22 cellular contexts compared by ENCODE assay signal in the genomic region with DNA sequence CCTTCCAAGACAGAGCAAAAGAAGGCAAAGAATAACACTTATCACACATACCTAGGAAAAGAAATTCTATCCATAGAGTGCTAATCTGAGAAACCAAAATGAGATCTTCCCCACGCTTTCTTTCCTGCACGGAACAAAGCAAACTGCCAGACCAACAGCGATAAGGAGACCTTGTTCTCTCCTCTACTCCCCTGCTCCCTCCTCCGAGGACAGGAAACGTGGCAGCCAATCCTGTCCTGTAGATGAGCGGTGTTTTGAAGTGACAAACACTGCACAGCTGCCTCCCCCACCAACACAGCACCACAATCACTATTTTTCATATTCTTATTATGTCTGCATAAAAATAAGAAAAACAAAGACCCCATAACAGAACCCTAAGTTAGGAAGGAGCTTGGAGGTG.
DNase-seq lines count a peak whose midpoint lies in the region; ATAC-seq and TF ChIP-seq lines count a peak whose summit lies in the region.
"Had no signal": no experiment of that assay in that cellular context is flagged by ENCODE, and none has a peak within 500 bp of the region (broad histone marks: within the 10 kb centered on the region; RNA-seq: fewer than 3 reads in every experiment).

No MANE protein-coding gene starts in this region.

- H3K27ac ChIP-seq in heart left ventricle (no peak overlapping the region), right atrium auricular region (no peak overlapping the region), mesendoderm (ENCODE audit: low read depth, low read length) (peak overlapping the region; percentile 34)
- H3K27ac ChIP-seq: stomach, transverse colon had no signal

- peak overlapping the region; percentile 4 for H2BK5ac ChIP-seq in mesendoderm (ENCODE audit: low read length)

- H3K23ac ChIP-seq in mesendoderm (ENCODE audit: low read length) = no peak overlapping the region

- H3K4me1 Mint-ChIP-seq in activated naive CD4-positive, alpha-beta T cell treated with anti-CD3 and anti-CD28 coated beads for 36 hours (ENCODE audit: low read depth) = no peaks in the 10 kb centered on the region
- H3K4me1 Mint-ChIP-seq in activated T-helper 1 cell treated with anti-CD3 and anti-CD28 coated beads, Interleukin-12 subunit alpha, Interleukin-12 subunit beta, Interleukin-2, Interleukin-4 antibody, amounts not matched to agents 30 ng/mL and 10 ng/mL and 1 ng/mL, durations not matched to agents 14 hours and 24 hours and 36 hours (ENCODE audit: low read depth) = no peaks in the 10 kb centered on the region
- H3K4me1 Mint-ChIP-seq: B cell, T-helper 17 cell had no signal

- H4K5ac ChIP-seq in mesendoderm (ENCODE audit: low read length) = no peak overlapping the region

- H3K4me1 ChIP-seq in heart left ventricle (peaks cover 0 to 14% (median 0%) of the 10 kb centered on the region in 12 donors), right atrium auricular region (no peaks in the 10 kb centered on the region), endocrine pancreas (ENCODE audit: control insufficient read depth, insufficient read depth, low read length) (no peaks in the 10 kb centered on the region), mesendoderm (ENCODE audit: control insufficient read depth, low read depth, low read length) (no peaks in the 10 kb centered on the region)
- H3K4me1 ChIP-seq: stomach, transverse colon had no signal

- no peak overlapping the region for H3K4me3 Mint-ChIP-seq in activated naive CD4-positive, alpha-beta T cell treated with anti-CD3 and anti-CD28 coated beads for 36 hours
- H3K4me3 Mint-ChIP-seq in activated T-helper 1 cell treated with anti-CD3 and anti-CD28 coated beads, Interleukin-12 subunit alpha, Interleukin-12 subunit beta, Interleukin-2, Interleukin-4 antibody, amounts not matched to agents 30 ng/mL and 10 ng/mL and 1 ng/mL, durations not matched to agents 14 hours and 24 hours and 36 hours = no peak overlapping the region
- H3K4me3 Mint-ChIP-seq: activated CD8-positive, alpha-beta T cell treated with anti-CD3 and anti-CD28 coated beads for 36 hours; activated T-cell treated with anti-CD3 and anti-CD28 coated beads, Interleukin-2, amount 50 U/mL, for 24 hours; B cell; T-helper 17 cell had no signal

- no peaks in the 10 kb centered on the region for H3K36me3 ChIP-seq in heart left ventricle
- no peaks in the 10 kb centered on the region for H3K36me3 ChIP-seq in right atrium auricular region
- H3K36me3 ChIP-seq in endocrine pancreas (ENCODE audit: control insufficient read depth, insufficient read depth, low read length) = no peaks in the 10 kb centered on the region
- H3K36me3 ChIP-seq in mesendoderm (ENCODE audit: control insufficient read depth, insufficient read depth, low read length) = no peaks in the 10 kb centered on the region
- H3K36me3 ChIP-seq: stomach, transverse colon had no signal

- DNase-seq in heart left ventricle (no peak), right atrium auricular region (ENCODE audit: low spot score) (no peak), mesendoderm (peak; percentile 57), midbrain (lab: John Stamatoyannopoulos, UW) (no peak)
- DNase-seq in activated naive CD4-positive, alpha-beta T cell treated with anti-CD3 and anti-CD28 coated beads for 36 hours = no peak
- no peak for DNase-seq in activated T-helper 1 cell treated with anti-CD3 and anti-CD28 coated beads, Interleukin-12 subunit alpha, Interleukin-12 subunit beta, Interleukin-2, Interleukin-4 antibody, amounts not matched to agents 30 ng/mL and 10 ng/mL and 1 ng/mL, durations not matched to agents 14 hours and 24 hours and 36 hours (ENCODE audit: low spot score)
- DNase-seq in stimulated activated CD4-positive, alpha-beta T cell treated with anti-CD3 and anti-CD28 coated beads, Interleukin-4, amount 100 ng/mL, for 24 hours = no peak
- DNase-seq: activated CD8-positive, alpha-beta T cell treated with anti-CD3 and anti-CD28 coated beads for 36 hours; activated naive CD4-positive, alpha-beta T cell; activated T-cell treated with anti-CD3 and anti-CD28 coated beads, Interleukin-2, amount 50 U/mL, for 24 hours; COR-L47; head of caudate nucleus; MM.1S; NCI-H1436 treated with DMSO at 0.1 percent for 48 hours; NCI-H524; NK-92 treated with Interleukin-12 subunit alpha and Interleukin-12 subunit beta, amount 100 ng/mL, for 24 hours; stomach; T-helper 17 cell; transverse colon had no signal

- ATAC-seq in heart left ventricle = peak in 3 of 4 donors; percentile 49 to 65 (median 51)
- ATAC-seq: activated CD8-positive, alpha-beta T cell treated with anti-CD3 and anti-CD28 coated beads for 36 hours; T-helper 17 cell had no signal

- H3K9ac ChIP-seq in endocrine pancreas (ENCODE audit: control insufficient read depth, insufficient read depth, low read length) (no peak overlapping the region), mesendoderm (ENCODE audit: low read length) (no peak overlapping the region)

- no peaks in the 10 kb centered on the region for H3K9me3 ChIP-seq in heart left ventricle
- H3K9me3 ChIP-seq in right atrium auricular region = no peaks in the 10 kb centered on the region
- no peaks in the 10 kb centered on the region for H3K9me3 ChIP-seq in endocrine pancreas (ENCODE audit: control insufficient read depth, low read length)
- H3K9me3 ChIP-seq: stomach, transverse colon had no signal

- H3K4me3 ChIP-seq in heart left ventricle (no peak overlapping the region), right atrium auricular region (no peak overlapping the region), endocrine pancreas (ENCODE audit: control insufficient read depth, insufficient read depth, low read length) (peak overlapping the region; percentile 26), mesendoderm (ENCODE audit: low read length) (no peak overlapping the region)
- H3K4me3 ChIP-seq: lung, stomach, transverse colon had no signal

- CTCF ChIA-PET in activated naive CD4-positive, alpha-beta T cell treated with anti-CD3 and anti-CD28 coated beads for 36 hours (lab: Charles Lee) = no interaction called here

- H3K36me3 Mint-ChIP-seq in activated naive CD4-positive, alpha-beta T cell treated with anti-CD3 and anti-CD28 coated beads for 36 hours (ENCODE audit: low read depth) = no peaks in the 10 kb centered on the region
- H3K36me3 Mint-ChIP-seq in activated T-helper 1 cell treated with anti-CD3 and anti-CD28 coated beads, Interleukin-12 subunit alpha, Interleukin-12 subunit beta, Interleukin-2, Interleukin-4 antibody, amounts not matched to agents 30 ng/mL and 10 ng/mL and 1 ng/mL, durations not matched to agents 14 hours and 24 hours and 36 hours (ENCODE audit: low read depth) = no peaks in the 10 kb centered on the region

- no peak overlapping the region for H2AK5ac ChIP-seq in mesendoderm (ENCODE audit: low read length)

- H3K9me3 Mint-ChIP-seq in activated naive CD4-positive, alpha-beta T cell treated with anti-CD3 and anti-CD28 coated beads for 36 hours = no peaks in the 10 kb centered on the region
- no peaks in the 10 kb centered on the region for H3K9me3 Mint-ChIP-seq in activated T-helper 1 cell treated with anti-CD3 and anti-CD28 coated beads, Interleukin-12 subunit alpha, Interleukin-12 subunit beta, Interleukin-2, Interleukin-4 antibody, amounts not matched to agents 30 ng/mL and 10 ng/mL and 1 ng/mL, durations not matched to agents 14 hours and 24 hours and 36 hours
- H3K9me3 Mint-ChIP-seq: activated CD8-positive, alpha-beta T cell treated with anti-CD3 and anti-CD28 coated beads for 36 hours; activated T-cell treated with anti-CD3 and anti-CD28 coated beads, Interleukin-2, amount 50 U/mL, for 24 hours had no signal

- TF ChIP-seq POLR2A in heart left ventricle (IDR thresholded peaks at IDR 0.05) = no peak

- TF ChIP-seq CTCF in heart left ventricle (IDR thresholded peaks at IDR 0.05) (no peak), right atrium auricular region (IDR thresholded peaks at IDR 0.05) (no peak)

- no peak overlapping the region for H3K18ac ChIP-seq in mesendoderm (ENCODE audit: low read length)

- H2BK15ac ChIP-seq in mesendoderm (replicated peaks; ENCODE audit: low read depth) = no peak overlapping the region

- 3 to 17% (median 10%) methylated on average over 6 of the region's 6 CpGs for WGBS in heart left ventricle, 4 donors
- no CpG with 5 or more reads among the region's 6 CpGs for whole genome bisulfite sequencing in mesendoderm (ENCODE audit: extremely low coverage, insufficient coverage, low lambda C conversion rate)

- no peak overlapping the region for H3K27ac Mint-ChIP-seq in activated naive CD4-positive, alpha-beta T cell treated with anti-CD3 and anti-CD28 coated beads for 36 hours
- H3K27ac Mint-ChIP-seq in activated T-helper 1 cell treated with anti-CD3 and anti-CD28 coated beads, Interleukin-12 subunit alpha, Interleukin-12 subunit beta, Interleukin-2, Interleukin-4 antibody, amounts not matched to agents 30 ng/mL and 10 ng/mL and 1 ng/mL, durations not matched to agents 14 hours and 24 hours and 36 hours = no peak overlapping the region
- H3K27ac Mint-ChIP-seq: activated CD8-positive, alpha-beta T cell treated with anti-CD3 and anti-CD28 coated beads for 36 hours; activated T-cell treated with anti-CD3 and anti-CD28 coated beads, Interleukin-2, amount 50 U/mL, for 24 hours; B cell; T-helper 17 cell had no signal

- no peak overlapping the region for H3K4ac ChIP-seq in mesendoderm (ENCODE audit: low read depth, low read length)

- H3K27me3 ChIP-seq in heart left ventricle (no peaks in the 10 kb centered on the region), right atrium auricular region (no peaks in the 10 kb centered on the region), endocrine pancreas (ENCODE audit: control insufficient read depth, insufficient read depth, low read length) (no peaks in the 10 kb centered on the region), mesendoderm (ENCODE audit: insufficient read depth, low read length, poor library complexity) (no peaks in the 10 kb centered on the region)
- H3K27me3 ChIP-seq: stomach, transverse colon had no signal

- intact Hi-C loops in heart left ventricle (cut with DNase I) = no loop called here
- intact Hi-C loops in activated naive CD4-positive, alpha-beta T cell treated with anti-CD3 and anti-CD28 coated beads for 36 hours (cut with micrococcal nuclease) = no loop called here
- intact Hi-C loops in activated T-helper 1 cell treated with anti-CD3 and anti-CD28 coated beads, Interleukin-12 subunit alpha, Interleukin-12 subunit beta, Interleukin-2, Interleukin-4 antibody, amounts not matched to agents 30 ng/mL and 10 ng/mL and 1 ng/mL, durations not matched to agents 14 hours and 24 hours and 36 hours (cut with micrococcal nuclease) = no loop called here

- H3K27me3 Mint-ChIP-seq in activated naive CD4-positive, alpha-beta T cell treated with anti-CD3 and anti-CD28 coated beads for 36 hours (ENCODE audit: low read depth) = peaks cover 15% of the 10 kb centered on the region
- no peaks in the 10 kb centered on the region for H3K27me3 Mint-ChIP-seq in activated T-helper 1 cell treated with anti-CD3 and anti-CD28 coated beads, Interleukin-12 subunit alpha, Interleukin-12 subunit beta, Interleukin-2, Interleukin-4 antibody, amounts not matched to agents 30 ng/mL and 10 ng/mL and 1 ng/mL, durations not matched to agents 14 hours and 24 hours and 36 hours (ENCODE audit: insufficient read depth)
- H3K27me3 Mint-ChIP-seq: B cell had no signal

- H3K79me1 ChIP-seq in mesendoderm (ENCODE audit: low read length) = no peaks in the 10 kb centered on the region

- peak overlapping the region; percentile 14 for H3K4me2 ChIP-seq in mesendoderm (ENCODE audit: low read length)

- H4K8ac ChIP-seq in mesendoderm (ENCODE audit: low read depth, low read length) = no peak overlapping the region

- H3K79me2 ChIP-seq in mesendoderm (ENCODE audit: control insufficient read depth, insufficient read depth, low read length) = no peaks in the 10 kb centered on the region

- H3K56ac ChIP-seq in mesendoderm (ENCODE audit: low read length) = no peak overlapping the region

- H2BK120ac ChIP-seq in mesendoderm (ENCODE audit: low read depth, low read length) = no peak overlapping the region
